In the genomic region with DNA sequence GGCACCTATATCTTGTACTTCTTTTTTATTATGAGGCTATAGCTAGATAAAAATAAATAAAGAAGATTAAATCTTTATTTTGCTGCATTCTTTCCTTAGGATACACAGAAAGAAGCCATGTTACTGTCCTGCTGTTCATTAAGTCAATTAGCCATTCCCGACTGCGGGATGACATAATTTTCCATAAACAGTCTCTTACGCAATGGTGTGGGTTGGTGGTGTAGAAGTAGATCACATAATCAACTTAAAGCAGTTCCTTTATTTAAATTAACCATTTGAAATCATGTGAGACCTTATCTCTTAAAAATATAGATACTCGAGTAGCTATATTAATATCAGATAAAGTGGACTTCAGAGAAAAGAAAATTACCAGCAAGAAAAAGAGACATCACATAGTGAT, we compare ENCODE assay signal across 1 cellular context.
A peak's percentile ranks its signal among the peaks of the same experiment; 100 is the strongest.
TF ChIP-seq lines count a peak whose summit lies in the region.

No MANE protein-coding gene starts in this region.

TF ChIP-seq in HEK293, 187 proteins besides CTCF, POLR2A, EP300 and RAD21:
- TF ChIP-seq ZNF174 (tag by site-specific recombination; IDR thresholded peaks at IDR 0.05) (no peak), ZNF37A (tag by site-specific recombination; IDR thresholded peaks at IDR 0.05) (no peak), ZNF292 (tag by site-specific recombination; IDR thresholded peaks at IDR 0.05; ENCODE audit: borderline replicate concordance, low read depth) (no peak), ZNF138 (tag by site-specific recombination; IDR thresholded peaks at IDR 0.05; ENCODE audit: borderline replicate concordance) (no peak), PRDM1 (tag by site-specific recombination; IDR thresholded peaks at IDR 0.05) (no peak), ZFHX2 (tag by site-specific recombination; conservative IDR thresholded peaks at IDR 0.05) (no peak), ZNF629 (tag by site-specific recombination; IDR thresholded peaks at IDR 0.05) (peak; percentile 34; the same call in 1 of the 2 replicates), ZNF10 (tag by site-specific recombination; IDR thresholded peaks at IDR 0.05) (no peak), MEIS1 (CRISPR knock-in tag; IDR thresholded peaks at IDR 0.05; ENCODE audit: borderline replicate concordance) (no peak), ZNF2 (tag by site-specific recombination; IDR thresholded peaks at IDR 0.05) (no peak), ZSCAN4 (tag by site-specific recombination; IDR thresholded peaks at IDR 0.05) (no peak), YY2 (tag by site-specific recombination; IDR thresholded peaks at IDR 0.05) (no peak), ZNF580 (tag by site-specific recombination; IDR thresholded peaks at IDR 0.05) (no peak), ZNF704 (tag by site-specific recombination; IDR thresholded peaks at IDR 0.05) (no peak), OVOL3 (tag by site-specific recombination; IDR thresholded peaks at IDR 0.05) (no peak), ZNF140 (tag by site-specific recombination; IDR thresholded peaks at IDR 0.05) (no peak), ZNF133 (tag by site-specific recombination; IDR thresholded peaks at IDR 0.05) (no peak), ZNF791 (tag by site-specific recombination; IDR thresholded peaks at IDR 0.05) (no peak), ZNF558 (tag by site-specific recombination; IDR thresholded peaks at IDR 0.05) (no peak), ZNF114 (tag by site-specific recombination; IDR thresholded peaks at IDR 0.05) (no peak), ZNF16 (tag by site-specific recombination; IDR thresholded peaks at IDR 0.05; ENCODE audit: low read depth) (no peak), TRIM28 (IDR thresholded peaks at IDR 0.05; ENCODE audit: borderline replicate concordance, low read length) (no peak), ZNF654 (tag by site-specific recombination; IDR thresholded peaks at IDR 0.05; ENCODE audit: low read depth) (no peak), ZNF600 (tag by site-specific recombination; IDR thresholded peaks at IDR 0.05) (0 out of 2 replicates have a peak, but pooled peaks have one; percentile 28), ZNF660 (tag by site-specific recombination; IDR thresholded peaks at IDR 0.05) (no peak), ZNF157 (tag by site-specific recombination; IDR thresholded peaks at IDR 0.05) (no peak), ZNF624 (tag by site-specific recombination; IDR thresholded peaks at IDR 0.05) (no peak), KLF8 (tag by site-specific recombination; IDR thresholded peaks at IDR 0.05) (no peak), ZXDB (tag by site-specific recombination; IDR thresholded peaks at IDR 0.05) (0 out of 2 replicates have a peak, but pooled peaks have one; percentile 9), ZFP41 (tag by site-specific recombination; IDR thresholded peaks at IDR 0.05; ENCODE audit: borderline replicate concordance) (no peak), ZNF24 (tag by site-specific recombination; IDR thresholded peaks at IDR 0.05) (no peak), ZEB2 (tag by site-specific recombination; IDR thresholded peaks at IDR 0.05) (no peak), IKZF3 (tag by site-specific recombination; IDR thresholded peaks at IDR 0.05) (peak; percentile 29; the same call in 1 of the 2 replicates), HOXC10 (CRISPR knock-in tag; IDR thresholded peaks at IDR 0.05) (no peak), ZNF433 (tag by site-specific recombination; IDR thresholded peaks at IDR 0.05; ENCODE audit: low read depth) (no peak), ZSCAN5A (tag by site-specific recombination; IDR thresholded peaks at IDR 0.05) (no peak), KLF1 (tag by site-specific recombination; IDR thresholded peaks at IDR 0.05) (no peak), SP3 (tag by site-specific recombination; IDR thresholded peaks at IDR 0.05) (peak; percentile 4; the same call in 1 of the 2 replicates), YY1 (tag by site-specific recombination; IDR thresholded peaks at IDR 0.05) (no peak), ZNF664 (tag by site-specific recombination; IDR thresholded peaks at IDR 0.05) (peak; percentile 87)
- TF ChIP-seq, protein P1, sequence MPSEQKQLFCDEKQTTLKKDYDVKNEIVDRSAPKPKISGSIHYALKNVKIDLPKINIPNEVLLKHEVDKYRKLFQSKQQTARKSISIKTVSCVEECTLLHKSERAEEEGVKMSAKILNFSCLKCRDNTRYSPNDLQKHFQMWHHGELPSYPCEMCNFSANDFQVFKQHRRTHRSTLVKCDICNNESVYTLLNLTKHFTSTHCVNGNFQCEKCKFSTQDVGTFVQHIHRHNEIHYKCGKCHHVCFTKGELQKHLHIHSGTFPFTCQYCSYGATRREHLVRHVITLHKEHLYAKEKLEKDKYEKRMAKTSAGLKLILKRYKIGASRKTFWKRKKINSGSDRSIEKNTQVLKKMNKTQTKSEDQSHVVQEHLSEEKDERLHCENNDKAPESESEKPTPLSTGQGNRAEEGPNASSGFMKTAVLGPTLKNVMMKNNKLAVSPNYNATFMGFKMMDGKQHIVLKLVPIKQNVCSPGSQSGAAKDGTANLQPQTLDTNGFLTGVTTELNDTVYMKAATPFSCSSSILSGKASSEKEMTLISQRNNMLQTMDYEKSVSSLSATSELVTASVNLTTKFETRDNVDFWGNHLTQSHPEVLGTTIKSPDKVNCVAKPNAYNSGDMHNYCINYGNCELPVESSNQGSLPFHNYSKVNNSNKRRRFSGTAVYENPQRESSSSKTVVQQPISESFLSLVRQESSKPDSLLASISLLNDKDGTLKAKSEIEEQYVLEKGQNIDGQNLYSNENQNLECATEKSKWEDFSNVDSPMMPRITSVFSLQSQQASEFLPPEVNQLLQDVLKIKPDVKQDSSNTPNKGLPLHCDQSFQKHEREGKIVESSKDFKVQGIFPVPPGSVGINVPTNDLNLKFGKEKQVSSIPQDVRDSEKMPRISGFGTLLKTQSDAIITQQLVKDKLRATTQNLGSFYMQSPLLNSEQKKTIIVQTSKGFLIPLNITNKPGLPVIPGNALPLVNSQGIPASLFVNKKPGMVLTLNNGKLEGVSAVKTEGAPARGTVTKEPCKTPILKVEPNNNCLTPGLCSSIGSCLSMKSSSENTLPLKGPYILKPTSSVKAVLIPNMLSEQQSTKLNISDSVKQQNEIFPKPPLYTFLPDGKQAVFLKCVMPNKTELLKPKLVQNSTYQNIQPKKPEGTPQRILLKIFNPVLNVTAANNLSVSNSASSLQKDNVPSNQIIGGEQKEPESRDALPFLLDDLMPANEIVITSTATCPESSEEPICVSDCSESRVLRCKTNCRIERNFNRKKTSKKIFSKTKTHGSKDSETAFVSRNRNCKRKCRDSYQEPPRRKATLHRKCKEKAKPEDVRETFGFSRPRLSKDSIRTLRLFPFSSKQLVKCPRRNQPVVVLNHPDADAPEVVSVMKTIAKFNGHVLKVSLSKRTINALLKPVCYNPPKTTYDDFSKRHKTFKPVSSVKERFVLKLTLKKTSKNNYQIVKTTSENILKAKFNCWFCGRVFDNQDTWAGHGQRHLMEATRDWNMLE (tag by site-specific recombination; conservative IDR thresholded peaks at IDR 0.05; ENCODE audit: low read depth), result peak; percentile 58
- TF ChIP-seq, protein P2, sequence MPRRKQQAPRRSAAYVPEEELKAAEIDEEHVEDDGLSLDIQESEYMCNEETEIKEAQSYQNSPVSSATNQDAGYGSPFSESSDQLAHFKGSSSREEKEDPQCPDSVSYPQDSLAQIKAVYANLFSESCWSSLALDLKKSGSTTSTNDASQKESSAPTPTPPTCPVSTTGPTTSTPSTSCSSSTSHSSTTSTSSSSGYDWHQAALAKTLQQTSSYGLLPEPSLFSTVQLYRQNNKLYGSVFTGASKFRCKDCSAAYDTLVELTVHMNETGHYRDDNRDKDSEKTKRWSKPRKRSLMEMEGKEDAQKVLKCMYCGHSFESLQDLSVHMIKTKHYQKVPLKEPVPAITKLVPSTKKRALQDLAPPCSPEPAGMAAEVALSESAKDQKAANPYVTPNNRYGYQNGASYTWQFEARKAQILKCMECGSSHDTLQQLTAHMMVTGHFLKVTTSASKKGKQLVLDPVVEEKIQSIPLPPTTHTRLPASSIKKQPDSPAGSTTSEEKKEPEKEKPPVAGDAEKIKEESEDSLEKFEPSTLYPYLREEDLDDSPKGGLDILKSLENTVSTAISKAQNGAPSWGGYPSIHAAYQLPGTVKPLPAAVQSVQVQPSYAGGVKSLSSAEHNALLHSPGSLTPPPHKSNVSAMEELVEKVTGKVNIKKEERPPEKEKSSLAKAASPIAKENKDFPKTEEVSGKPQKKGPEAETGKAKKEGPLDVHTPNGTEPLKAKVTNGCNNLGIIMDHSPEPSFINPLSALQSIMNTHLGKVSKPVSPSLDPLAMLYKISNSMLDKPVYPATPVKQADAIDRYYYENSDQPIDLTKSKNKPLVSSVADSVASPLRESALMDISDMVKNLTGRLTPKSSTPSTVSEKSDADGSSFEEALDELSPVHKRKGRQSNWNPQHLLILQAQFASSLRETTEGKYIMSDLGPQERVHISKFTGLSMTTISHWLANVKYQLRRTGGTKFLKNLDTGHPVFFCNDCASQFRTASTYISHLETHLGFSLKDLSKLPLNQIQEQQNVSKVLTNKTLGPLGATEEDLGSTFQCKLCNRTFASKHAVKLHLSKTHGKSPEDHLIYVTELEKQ (tag by site-specific recombination; IDR thresholded peaks at IDR 0.05; ENCODE audit: borderline replicate concordance), result no peak
TF ChIP-seq in HEK293: peak in this region for 7.
